In genomic region chr9:114837923-114838322, GRCh38 we compare ENCODE assay signal across 17 cellular contexts.
"Had no signal": no experiment of that assay in that cellular context is flagged by ENCODE, and none has a peak within 500 bp of the region (broad histone marks: within the 10 kb centered on the region; RNA-seq: fewer than 3 reads in every experiment).

No MANE protein-coding gene starts in this region.

- H3K9me3 ChIP-seq: testis, upper lobe of left lung had no signal

- DNase-seq: activated CD4-positive, alpha-beta T cell treated with anti-CD3 and anti-CD28 coated beads, Interleukin-2, amount 10 ng/mL, durations not matched to agents 24 days and 14 days; activated CD8-positive, alpha-beta memory T cell treated with anti-CD3 and anti-CD28 coated beads, Interleukin-2, amount 50 U/mL, for 4 hours; activated CD8-positive, alpha-beta T cell treated with anti-CD3 and anti-CD28 coated beads, Interleukin-2, amount 10 ng/mL, durations not matched to agents 7 days and 5 days; activated gamma-delta T cell; activated T-cell treated with anti-CD3 and anti-CD28 coated beads, Interleukin-2, amount 50 U/mL, for 48 hours; brain microvascular endothelial cell; cerebellar nuclear complex; effector memory CD4-positive, alpha-beta T cell; kidney glomerular epithelial cell; nucleus accumbens; stimulated activated CD4-positive, alpha-beta T cell treated with anti-CD3 and anti-CD28 coated beads, Interleukin-4, amount 100 ng/mL, for 24 hours; stimulated activated naive CD4-positive, alpha-beta T cell treated with Interleukin-2 at 50 U/mL for 16 hours; T-helper 17 cell; testis; upper lobe of left lung had no signal

- H3K4me3 ChIP-seq: right atrium auricular region, skin epidermis, testis, upper lobe of left lung had no signal

- H3K36me3 ChIP-seq: brain microvascular endothelial cell, right atrium auricular region, upper lobe of left lung had no signal

- H3K27me3 ChIP-seq: brain microvascular endothelial cell, right atrium auricular region, testis, upper lobe of left lung had no signal

- ATAC-seq: activated CD8-positive, alpha-beta T cell treated with anti-CD3 and anti-CD28 coated beads, Interleukin-2, amount 10 ng/mL, durations not matched to agents 7 days and 5 days; T-helper 17 cell had no signal

- H3K27ac ChIP-seq: brain microvascular endothelial cell, right atrium auricular region, skin epidermis, testis, upper lobe of left lung had no signal

- H3K4me1 ChIP-seq: right atrium auricular region, testis, upper lobe of left lung had no signal
